In the genomic region with DNA sequence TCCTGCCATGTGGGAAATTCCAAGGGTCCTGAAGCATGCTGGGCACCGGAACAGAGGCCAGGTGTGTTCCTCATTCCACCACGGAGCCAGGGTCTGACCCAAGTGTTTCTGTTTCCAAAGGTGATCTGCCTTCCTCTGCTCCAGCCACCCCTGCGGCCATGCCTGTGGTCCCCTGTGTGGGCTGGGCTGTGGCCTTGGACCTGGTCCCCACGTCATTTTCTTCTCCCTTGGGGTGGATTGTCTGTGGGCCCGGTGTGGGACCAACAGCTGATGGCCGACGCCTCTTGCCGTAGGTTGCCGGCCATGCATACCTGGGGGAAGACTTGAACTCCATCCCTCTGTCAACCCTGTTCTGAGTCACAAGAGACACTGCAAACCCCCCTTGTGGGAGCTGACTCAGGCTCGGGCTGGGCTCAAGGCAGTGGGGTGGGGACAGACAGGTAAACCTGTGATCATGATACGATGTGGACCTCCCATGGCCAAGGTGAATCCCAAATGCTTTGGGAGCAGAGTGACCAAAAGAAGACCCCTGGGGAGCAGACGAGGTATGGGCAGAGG, we compare ENCODE assay signal across 11 cellular contexts. TPM values are rescaled to one million over a fixed set of nuclear protein-coding genes. Genes with fewer than 3 reads are reported as not detected.
DNase-seq lines count a peak whose midpoint lies in the region; ATAC-seq, FAIRE-seq and TF ChIP-seq lines count a peak whose summit lies in the region.
"Had no signal": no experiment of that assay in that cellular context is flagged by ENCODE, and none has a peak within 500 bp of the region (broad histone marks: within the 10 kb centered on the region; RNA-seq: fewer than 3 reads in every experiment).

No MANE protein-coding gene starts in this region.

- no peak for TF ChIP-seq CTCF in heart right ventricle (IDR thresholded peaks at IDR 0.05)
- TF ChIP-seq CTCF in astrocyte (IDR thresholded peaks at IDR 0.05; ENCODE audit: insufficient read depth, low read depth, low read length), result no peak
- TF ChIP-seq CTCF in lung (IDR thresholded peaks at IDR 0.05; ENCODE audit: control extremely low read depth, extremely low read depth), result no peak
- no peak for TF ChIP-seq CTCF in MM.1S (IDR thresholded peaks at IDR 0.05; ENCODE audit: low read length)
- TF ChIP-seq CTCF in BE2C (IDR thresholded peaks at IDR 0.05; ENCODE audit: low read depth, low read length), result no peak
- TF ChIP-seq CTCF in GM23338 (conservative IDR thresholded peaks at IDR 0.05; ENCODE audit: low read depth in 2 of 2), result no peak

- H3K9me3 Mint-ChIP-seq in astrocyte (ENCODE audit: unreplicated experiment) (no peaks in the 10 kb centered on the region), GM23338 (peaks cover 19% of the 10 kb centered on the region)

- H3K27ac Mint-ChIP-seq in astrocyte (ENCODE audit: unreplicated experiment), result no peak overlapping the region
- no peak overlapping the region for H3K27ac Mint-ChIP-seq in GM23338

- H3K9ac ChIP-seq in astrocyte (ENCODE audit: low read length) (no peak overlapping the region), MM.1S (ENCODE audit: low read length) (no peak overlapping the region)

- peaks cover 16 to 89% (median 69%) of the 10 kb centered on the region in 9 donors for H3K4me1 ChIP-seq in heart right ventricle
- H3K4me1 ChIP-seq in astrocyte (ENCODE audit: insufficient read depth, low read length), result peaks cover 24% of the 10 kb centered on the region
- peaks cover 10 to 36% of the 10 kb centered on the region in 2 donors for H3K4me1 ChIP-seq in lung (ENCODE audit: control insufficient read depth in 2 of 2, insufficient read depth in 2 of 2, low read length in 2 of 2)
- no peaks in the 10 kb centered on the region for H3K4me1 ChIP-seq in MM.1S (ENCODE audit: low read length)
- H3K4me1 ChIP-seq in BE2C, result peaks cover 12% of the 10 kb centered on the region
- H3K4me1 ChIP-seq in GM23338 (ENCODE audit: insufficient read depth), result peaks cover 43% of the 10 kb centered on the region

- H3K79me2 ChIP-seq in astrocyte (ENCODE audit: insufficient read depth, low read length) (no peaks in the 10 kb centered on the region), MM.1S (ENCODE audit: low read length) (peaks cover 57% of the 10 kb centered on the region), GM23338 (replicated peaks; ENCODE audit: insufficient read depth) (peaks cover 77% of the 10 kb centered on the region)

- H4K20me1 ChIP-seq in astrocyte (ENCODE audit: insufficient read depth, low read length) (peaks cover 12% of the 10 kb centered on the region), MM.1S (ENCODE audit: insufficient read depth, low read length) (no peaks in the 10 kb centered on the region), GM23338 (replicated peaks; ENCODE audit: insufficient read depth) (no peaks in the 10 kb centered on the region)

- H3K36me3 ChIP-seq in heart right ventricle (no peaks in the 10 kb centered on the region), astrocyte (ENCODE audit: insufficient read depth, low read length) (no peaks in the 10 kb centered on the region), lung (ENCODE audit: control insufficient read depth in 2 of 2, insufficient read depth in 2 of 2, low read length in 2 of 2) (peaks cover 0 to 8% of the 10 kb centered on the region in 2 donors), MM.1S (replicated peaks; ENCODE audit: insufficient read depth, low read length) (no peaks in the 10 kb centered on the region), BE2C (no peaks in the 10 kb centered on the region; the same call in 1 of the 2 replicates), GM23338 (ENCODE audit: insufficient read depth) (no peaks in the 10 kb centered on the region)
- H3K36me3 ChIP-seq: vagina had no signal

- H3K4me3 ChIP-seq in heart right ventricle (no peak overlapping the region), astrocyte (ENCODE audit: insufficient read depth, low read depth, low read length) (no peak overlapping the region), lung (no peak overlapping the region), MM.1S (ENCODE audit: low read length) (no peak overlapping the region), BE2C (ENCODE audit: low read depth, low read length) (no peak overlapping the region), GM23338 (no peak overlapping the region)
- H3K4me3 ChIP-seq: vagina had no signal

- no peak overlapping the region for H3K4me3 Mint-ChIP-seq in astrocyte (ENCODE audit: unreplicated experiment)
- H3K4me3 Mint-ChIP-seq in GM23338, result no peak overlapping the region

- intact Hi-C loops in heart right ventricle (cut with DNase I) (loop anchor here in 3 of 10 donors (5.0 kb wide), 1 partner anchor 33 kb away; a partner anchor contains a TSS), Right ventricle myocardium inferior (cut with DNase I) (no loop called here)

- H3K27ac ChIP-seq in heart right ventricle (peak overlapping the region in 9 of 10 donors; percentile 33 to 92 (median 86)), astrocyte (ENCODE audit: low read depth, low read length) (no peak overlapping the region), lung (ENCODE audit: low read depth in 1 of 2, low read length in 1 of 2) (peak overlapping the region; percentile 57 to 85), MM.1S (ENCODE audit: low read length) (no peak overlapping the region), GM23338 (ENCODE audit: low read depth) (no peak overlapping the region)
- H3K27ac ChIP-seq: vagina had no signal

- ATAC-seq in heart right ventricle, result no peak
- ATAC-seq in Right ventricle myocardium inferior, result no peak
- no peak for ATAC-seq in lung (ENCODE audit: insufficient read depth, low FRiP score)
- ATAC-seq in GM23338, result no peak
- ATAC-seq in GM19467 (IDR thresholded peaks at IDR 0.05; ENCODE audit: unreplicated experiment), result no peak
- ATAC-seq: left lobe of liver had no signal

- H3K4me2 ChIP-seq in astrocyte (ENCODE audit: low read length), result peak overlapping the region; percentile 44
- no peak overlapping the region for H3K4me2 ChIP-seq in MM.1S (ENCODE audit: low read depth, low read length)
- no peak overlapping the region for H3K4me2 ChIP-seq in GM23338

- H3K9me2 ChIP-seq in MM.1S (replicated peaks; ENCODE audit: insufficient read depth, low read length), result no peaks in the 10 kb centered on the region
- no peaks in the 10 kb centered on the region for H3K9me2 ChIP-seq in GM23338 (ENCODE audit: insufficient read depth)

- no peak for FAIRE-seq in astrocyte (lab: Jason Lieb, UNC)

- H3K9me3 ChIP-seq in heart right ventricle (no peaks in the 10 kb centered on the region), astrocyte (ENCODE audit: insufficient read depth, low read depth, low read length) (no peaks in the 10 kb centered on the region), lung (ENCODE audit: control insufficient read depth in 2 of 2, insufficient read depth in 1 of 2, low read length in 1 of 2) (no peaks in the 10 kb centered on the region), MM.1S (replicated peaks; ENCODE audit: insufficient read depth, low read length) (no peaks in the 10 kb centered on the region), BE2C (no peaks in the 10 kb centered on the region)
- H3K9me3 ChIP-seq: vagina had no signal

- DNase-seq in heart right ventricle (no peak), Right ventricle myocardium inferior (ENCODE audit: missing footprints) (no peak), astrocyte (ENCODE audit: low read depth) (no peak), lung (ENCODE audit: low spot score) (no peak), MM.1S (no peak), BE2C (no peak), GM23338 (ENCODE audit: low spot score) (no peak)
- DNase-seq: effector CD4-positive, alpha-beta T cell had no signal

- WGBS in heart right ventricle, 2 donors, result 80 to 86% methylated on average over 12 of the region's 12 CpGs
- WGBS in lung, 2 donors, result 72 to 87% methylated on average over 12 of the region's 12 CpGs

- H3K27me3 ChIP-seq in heart right ventricle, result no peaks in the 10 kb centered on the region
- H3K27me3 ChIP-seq in astrocyte (ENCODE audit: insufficient read depth, low read length), result peaks cover 3% of the 10 kb centered on the region
- no peaks in the 10 kb centered on the region for H3K27me3 ChIP-seq in lung (ENCODE audit: control insufficient read depth, insufficient read depth)
- H3K27me3 ChIP-seq in MM.1S (replicated peaks; ENCODE audit: insufficient read depth, low read length), result no peaks in the 10 kb centered on the region
- H3K27me3 ChIP-seq in BE2C, result no peaks in the 10 kb centered on the region
- no peaks in the 10 kb centered on the region for H3K27me3 ChIP-seq in GM23338 (ENCODE audit: insufficient read depth)
- H3K27me3 ChIP-seq: vagina had no signal

- no peak overlapping the region for H2AFZ ChIP-seq in astrocyte (ENCODE audit: low read depth, low read length)
- H2AFZ ChIP-seq in MM.1S (ENCODE audit: low read length), result no peak overlapping the region
- H2AFZ ChIP-seq in GM23338, result no peak overlapping the region

- H3K36me3 Mint-ChIP-seq in astrocyte (ENCODE audit: low read depth, unreplicated experiment), result no peaks in the 10 kb centered on the region
- peaks cover 38% of the 10 kb centered on the region for H3K36me3 Mint-ChIP-seq in GM23338 (ENCODE audit: low read depth)

- H3F3A ChIP-seq in MM.1S (ENCODE audit: insufficient read depth, low read length) (no peaks in the 10 kb centered on the region), GM23338 (replicated peaks; ENCODE audit: low read depth) (0 out of 2 replicates have a peak, but pooled peaks cover 22% of the 10 kb centered on the region)

- H3K27me3 Mint-ChIP-seq in astrocyte (ENCODE audit: low read depth, unreplicated experiment) (no peaks in the 10 kb centered on the region), GM23338 (ENCODE audit: insufficient read depth, low read depth, poor library complexity) (peaks cover 17% of the 10 kb centered on the region)

- H3K4me1 Mint-ChIP-seq in astrocyte (ENCODE audit: low read depth, unreplicated experiment) (peaks cover 27% of the 10 kb centered on the region), GM23338 (peaks cover 66% of the 10 kb centered on the region)

TF ChIP-seq in GM23338, 12 proteins besides CTCF, POLR2A, EP300 and RAD21 (continues in another document):
- no peak for TF ChIP-seq EZH2phosphoT487 (IDR thresholded peaks at IDR 0.05; ENCODE audit: unreplicated experiment)
- TF ChIP-seq POLR2AphosphoS5 (IDR thresholded peaks at IDR 0.05; ENCODE audit: low read depth), result no peak
- no peak for TF ChIP-seq EZH2 (IDR thresholded peaks at IDR 0.05; ENCODE audit: low read depth, unreplicated experiment)

RNA-seq across cellular contexts. Expression of a gene that starts 35.0 kb away (rescaled TPM):
- total RNA-seq in heart right ventricle (100 to 1,000 TPM in 6 of 10 donors, 10 to 100 TPM in 4; 81.1 to 164 (median 118) TPM), Right ventricle myocardium inferior (89.9 TPM), astrocyte (35.7 and 38.9 TPM in 2 replicates), lung (100 to 1,000 TPM; 262 to 317 TPM)
- polyA plus RNA-seq in heart right ventricle (10 to 100 TPM; 20.0 to 24.9 TPM), lung (10 to 100 TPM; 46.3 to 62.9 TPM), GM23338 (2016; fragmentation: Nextera tagmentation; extraction: Ambion mirVana) (12.3 and 12.8 TPM in 2 replicates)
- 18.4 TPM for polyA plus RNA-seq in BE2C (2012; ENCODE audit: insufficient read depth, insufficient read length, low read depth)
- total RNA-seq in GM23338 (2014; rRNA removed; shearing (Covaris generic)), result 35.1 and 52.6 TPM in 2 replicates

Comparison
In these comparisons a context has a peak if more than half of its experiments do, and no peak if none do; other contexts are left out.
1. H3K27ac ChIP-seq: peak in heart right ventricle (9 of 10) and lung (2 of 2); none in astrocyte (single experiment), MM.1S (single experiment) and GM23338 (single experiment).